Comparison of ENCODE assay signal across 19 cellular contexts in the genomic region with DNA sequence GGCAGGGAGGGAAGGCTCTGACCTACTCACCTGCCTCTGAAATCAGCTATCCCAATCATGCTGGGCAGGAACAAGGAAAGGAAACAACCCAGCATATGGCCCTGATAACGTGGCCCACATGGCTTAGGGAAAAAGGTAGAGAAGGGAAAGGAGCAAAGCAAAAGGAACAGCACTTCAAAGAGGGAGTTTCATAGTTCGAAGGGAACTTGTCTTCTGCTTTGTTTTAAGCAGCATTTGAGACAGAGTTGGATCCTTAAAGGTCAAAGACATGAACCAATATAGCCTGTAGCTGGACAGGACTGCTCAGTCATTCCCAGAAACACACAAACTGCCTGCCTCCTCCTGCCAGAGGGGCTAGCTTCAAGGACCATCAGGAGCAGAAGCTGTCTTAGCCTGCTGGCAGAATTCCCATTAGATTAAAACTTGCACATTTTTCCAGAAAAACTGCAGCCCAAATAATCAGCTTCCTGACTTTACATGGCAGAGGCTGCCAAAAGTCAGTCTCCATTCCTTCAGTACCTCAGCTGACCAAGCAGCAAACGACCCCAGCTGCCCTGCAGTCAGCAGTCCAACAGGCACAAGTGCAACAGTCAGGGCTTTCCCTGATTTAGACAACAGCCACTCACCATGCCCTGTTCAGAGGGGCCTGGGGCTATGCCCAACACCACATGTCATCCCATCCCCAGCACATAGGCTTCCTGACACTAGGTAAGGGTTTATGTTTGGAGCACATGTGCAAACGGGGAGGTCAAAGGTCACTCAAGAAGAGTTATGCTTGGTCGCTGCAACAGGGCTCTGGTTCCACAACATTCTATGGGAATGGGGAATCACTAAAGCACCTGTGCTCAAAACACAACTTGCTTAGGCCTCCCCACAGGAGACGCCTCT. TPM values are rescaled to one million over a fixed set of nuclear protein-coding genes. Genes with fewer than 3 reads are reported as not detected.
DNase-seq lines count a peak whose midpoint lies in the region; ATAC-seq and TF ChIP-seq lines count a peak whose summit lies in the region.
"Had no signal": no experiment of that assay in that cellular context is flagged by ENCODE, and none has a peak within 500 bp of the region (broad histone marks: within the 10 kb centered on the region; RNA-seq: fewer than 3 reads in every experiment).

No MANE protein-coding gene starts in this region.

- peak; percentile 36 for ATAC-seq in sciatic nerve
- no peak for ATAC-seq in HG02938 (IDR thresholded peaks at IDR 0.05; ENCODE audit: unreplicated experiment)
- ATAC-seq in HG03175 (IDR thresholded peaks at IDR 0.05; ENCODE audit: unreplicated experiment) = no peak
- ATAC-seq: effector memory CD8-positive, alpha-beta T cell; HCT116; lower lobe of right lung had no signal

- H3K36me3 Mint-ChIP-seq in HFFc6 (ENCODE audit: low read depth) = peaks cover 23% of the 10 kb centered on the region

- peaks cover 0 to 22% of the 10 kb centered on the region in 2 donors for H3K4me1 ChIP-seq in right atrium auricular region

- in situ Hi-C loops in ACHN (cut with HindIII; ENCODE audit: low pct_ligation_motif_present, low pct_unique_long_range_greater_than_20kb, low sequenced_read_pairs) = no loop called here

- no peak for TF ChIP-seq CTCF in HFFc6 (IDR thresholded peaks at IDR 0.05)
- TF ChIP-seq CTCF in right atrium auricular region (IDR thresholded peaks at IDR 0.05) = no peak

- peaks cover 14% of the 10 kb centered on the region for H3K36me3 ChIP-seq in right atrium auricular region
- H3K36me3 ChIP-seq: MG63, thyroid gland had no signal

- H3K27me3 ChIP-seq in right atrium auricular region = no peaks in the 10 kb centered on the region
- H3K27me3 ChIP-seq: hepatocyte, MG63, thyroid gland had no signal

- 0 out of 2 replicates have a peak overlapping the region, but pooled peaks have one; percentile 38 for H3K27ac Mint-ChIP-seq in HFFc6

- no peak overlapping the region for H3K4me3 ChIP-seq in right atrium auricular region
- H3K4me3 ChIP-seq: hepatocyte, lower lobe of right lung, MG63, thyroid gland had no signal

- H3K27ac ChIP-seq in right atrium auricular region = no peak overlapping the region
- H3K27ac ChIP-seq: hepatocyte, lower lobe of right lung had no signal

- no peaks in the 10 kb centered on the region for H3K9me3 ChIP-seq in right atrium auricular region
- H3K9me3 ChIP-seq: lower lobe of right lung, MG63, thyroid gland had no signal

- H3K4me1 Mint-ChIP-seq in HFFc6 (ENCODE audit: low read depth) = peaks cover 24% of the 10 kb centered on the region

- no peaks in the 10 kb centered on the region for H3K9me3 Mint-ChIP-seq in HFFc6
- H3K9me3 Mint-ChIP-seq: effector memory CD8-positive, alpha-beta T cell had no signal

- intact Hi-C loops in sciatic nerve (cut with DNase I) = no loop called here

- DNase-seq in HFFc6 (no peak), dermis microvascular lymphatic vessel endothelial cell (ENCODE audit: low read depth in 2 of 2) (peak; percentile 40 to 65), right atrium auricular region (ENCODE audit: low spot score) (peak; percentile 59), sciatic nerve (ENCODE audit: low spot score) (no peak), HPDE6-E6E7 (ENCODE audit: extremely low spot score) (no peak), ACHN (no peak)
- DNase-seq: AML-193; effector memory CD8-positive, alpha-beta T cell; lower lobe of right lung; MG63; NCI-H2081 treated with DMSO at 0.1 percent for 48 hours; NCI-H774; SHP77 treated with DMSO at 0.1 percent for 48 hours; stimulated activated CD4-positive, alpha-beta T cell treated with anti-CD3 and anti-CD28 coated beads, Interleukin-15, amount 100 ng/mL, for 24 hours had no signal

- H3K4me3 Mint-ChIP-seq in HFFc6 = no peak overlapping the region
- H3K4me3 Mint-ChIP-seq: effector memory CD8-positive, alpha-beta T cell had no signal

- H3K27me3 Mint-ChIP-seq in HFFc6 (ENCODE audit: insufficient read depth) = peaks cover 2% of the 10 kb centered on the region; the same call in 1 of the 2 replicates
- H3K27me3 Mint-ChIP-seq: effector memory CD8-positive, alpha-beta T cell had no signal

RNA-seq across cellular contexts. Expression of gene RANBP10, which starts 32.5 kb away (rescaled TPM):
- 10 to 100 TPM; 11.5 to 15.6 (median 12.8) TPM for total RNA-seq in HFFc6 (2021; fragmentation: NEBNext Ultra II Directional; extraction: Animal tissue kit (Norgen Biotek cat#: 25700))
- total RNA-seq in dermis microvascular lymphatic vessel endothelial cell (5.0 and 11.4 TPM in 2 replicates), right atrium auricular region (1 to 10 TPM; 7.8 to 8.9 TPM), sciatic nerve (21.7 TPM)

RNA-seq across cellular contexts. Expression of gene TSNAXIP1, which starts 32.9 kb away (rescaled TPM):
- 1 to 10 TPM in 2 of 6 experiments, under 1 TPM in 4; 0.23 to 1.3 (median 0.79) TPM for total RNA-seq in HFFc6 (2021; fragmentation: NEBNext Ultra II Directional; extraction: Animal tissue kit (Norgen Biotek cat#: 25700))
- 0.26 and 0.51 TPM in 2 replicates for total RNA-seq in dermis microvascular lymphatic vessel endothelial cell
- under 1 TPM in 1 of 2 donors, not detected in 1; 0.55 TPM for total RNA-seq in right atrium auricular region
- total RNA-seq in sciatic nerve = 1.5 TPM

RNA-seq across cellular contexts. Expression of gene GFOD2, which starts 54.7 kb away (rescaled TPM):
- 10 to 100 TPM; 14.4 to 19.4 (median 16.9) TPM for total RNA-seq in HFFc6 (2021; fragmentation: NEBNext Ultra II Directional; extraction: Animal tissue kit (Norgen Biotek cat#: 25700))
- total RNA-seq in dermis microvascular lymphatic vessel endothelial cell (49.2 and 78.0 TPM in 2 replicates), right atrium auricular region (1 to 10 TPM; 7.1 to 9.2 TPM), sciatic nerve (16.8 TPM)

Comparison
In these comparisons a context has a peak if more than half of its experiments do, and no peak if none do; other contexts are left out.
1. DNase-seq: peak in dermis microvascular lymphatic vessel endothelial cell (2 of 2) and right atrium auricular region (single experiment); none in HFFc6 (single experiment), sciatic nerve (single experiment), HPDE6-E6E7 (single experiment) and ACHN (single experiment).